In the genomic region with DNA sequence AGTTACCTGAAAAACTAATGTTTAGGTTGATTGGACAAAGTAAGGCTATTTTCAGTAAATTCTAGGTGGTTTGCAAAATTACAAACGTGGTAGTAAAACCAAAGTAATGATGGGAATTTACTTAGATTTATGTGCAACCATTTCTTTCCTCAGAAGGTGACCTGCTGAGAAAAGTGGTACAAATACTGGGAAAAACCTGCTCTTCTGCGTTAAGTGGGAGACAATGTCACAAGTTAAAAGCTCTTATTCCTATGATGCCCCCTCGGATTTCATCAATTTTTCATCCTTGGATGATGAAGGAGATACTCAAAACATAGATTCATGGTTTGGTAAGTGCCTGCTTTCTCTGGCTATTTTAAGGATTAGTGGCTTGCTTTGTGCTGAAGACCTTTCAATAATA, we compare ENCODE assay signal across 25 cellular contexts. TPM values are rescaled to one million over a fixed set of nuclear protein-coding genes. Genes with fewer than 3 reads are reported as not detected.
DNase-seq lines count a peak whose midpoint lies in the region; ATAC-seq, FAIRE-seq and TF ChIP-seq lines count a peak whose summit lies in the region.
"Had no signal": no experiment of that assay in that cellular context is flagged by ENCODE, and none has a peak within 500 bp of the region (broad histone marks: within the 10 kb centered on the region; RNA-seq: fewer than 3 reads in every experiment).

No MANE protein-coding gene starts in this region.

- TF ChIP-seq CTCF in MCF 10A (IDR thresholded peaks at IDR 0.05; ENCODE audit: unreplicated experiment) (no peak), mammary epithelial cell (conservative IDR thresholded peaks at IDR 0.05 in 1 of 2, IDR thresholded peaks at IDR 0.05 in 1 of 2; ENCODE audit: extremely low read depth in 1 of 2, insufficient read depth in 1 of 2, low read depth in 1 of 2, low read length in 2 of 2) (no peak), neural cell (IDR thresholded peaks at IDR 0.05; ENCODE audit: poor library complexity, severe bottlenecking) (no peak), HepG2 (CRISPR knock-in tag; IDR thresholded peaks at IDR 0.05) (no peak)

- in situ Hi-C loops in mammary epithelial cell (cut with MboI; ENCODE audit: low sequenced_read_pairs in 2 of 2) = no loop called here
- in situ Hi-C loops in HepG2 (cut with HindIII; ENCODE audit: extremely low pct_ligation_motif_present, low pct_unique_long_range_greater_than_20kb) = no loop called here

- no peak overlapping the region for H3K4ac ChIP-seq in mesendoderm (ENCODE audit: low read depth, low read length)

- H3K4me1 Mint-ChIP-seq in MCF 10A (ENCODE audit: insufficient read depth, unreplicated experiment) = peaks cover 30% of the 10 kb centered on the region
- H3K4me1 Mint-ChIP-seq: CD14-positive monocyte, GM23338, H9 had no signal

- H3K9me3 Mint-ChIP-seq in MCF 10A (ENCODE audit: unreplicated experiment) = no peaks in the 10 kb centered on the region
- H3K9me3 Mint-ChIP-seq: CD14-positive monocyte; CD4-positive, alpha-beta T cell; CD8-positive, alpha-beta memory T cell; GM23338; H9 had no signal

- no peak overlapping the region for H4K8ac ChIP-seq in mesendoderm (ENCODE audit: low read depth, low read length)

- ATAC-seq in HepG2 = no peak
- ATAC-seq: GM23338, HCT116 had no signal

- H3K36me3 ChIP-seq in mammary epithelial cell (ENCODE audit: insufficient read depth, low read length) (peaks cover 8% of the 10 kb centered on the region), neural cell (ENCODE audit: insufficient read depth, low read length) (no peaks in the 10 kb centered on the region), HepG2 (replicated peaks in 1 of 2; ENCODE audit: control insufficient read depth in 1 of 2, insufficient read depth in 2 of 2, low read length in 2 of 2) (peaks cover 20 to 71% of the 10 kb centered on the region in 2 experiments), mesendoderm (ENCODE audit: control insufficient read depth, insufficient read depth, low read length) (peaks cover 5% of the 10 kb centered on the region)

- POLR2A ChIA-PET in MCF 10A (lab: Yijun Ruan, JAX) = interaction anchor here (0.6 to 1.7 kb wide), 3 partner anchors 10 to 71 kb away, joined by 3 to 5 read pairs (median 3); no protein-coding TSS in a partner anchor
- POLR2A ChIA-PET in HepG2 (lab: Yijun Ruan, JAX) = no interaction called here

- H3K4me3 Mint-ChIP-seq in MCF 10A (ENCODE audit: unreplicated experiment) = no peak overlapping the region
- H3K4me3 Mint-ChIP-seq: CD14-positive monocyte; CD4-positive, alpha-beta T cell; CD8-positive, alpha-beta memory T cell; GM23338; H9 had no signal

- no peaks in the 10 kb centered on the region for H3K27me3 ChIP-seq in mammary epithelial cell (ENCODE audit: insufficient read depth, low read length)
- no peaks in the 10 kb centered on the region for H3K27me3 ChIP-seq in neural cell (ENCODE audit: insufficient read depth, low read depth, low read length)
- H3K27me3 ChIP-seq in HepG2 (ENCODE audit: control insufficient read depth in 1 of 2, insufficient read depth in 2 of 2, low read length in 2 of 2) = no peaks in the 10 kb centered on the region
- H3K27me3 ChIP-seq in mesendoderm (ENCODE audit: insufficient read depth, low read length, poor library complexity) = no peaks in the 10 kb centered on the region
- H3K27me3 ChIP-seq: BE2C; BLaER1 treated with 17β-estradiol and CSF1 and Interleukin-3, amounts not matched to agents 10 nM and 100 nM had no signal

- H3K18ac ChIP-seq in mesendoderm (ENCODE audit: low read length) = no peak overlapping the region

- H3K23ac ChIP-seq in mesendoderm (ENCODE audit: low read length) = no peak overlapping the region

- H3K9me3 ChIP-seq in mammary epithelial cell (replicated peaks; ENCODE audit: insufficient read depth, low read length) = no peaks in the 10 kb centered on the region
- no peaks in the 10 kb centered on the region for H3K9me3 ChIP-seq in neural cell (ENCODE audit: low read length)
- no peaks in the 10 kb centered on the region for H3K9me3 ChIP-seq in HepG2 (ENCODE audit: low read length)
- H3K9me3 ChIP-seq: BE2C; BLaER1 treated with 17β-estradiol and CSF1 and Interleukin-3, amounts not matched to agents 10 nM and 100 nM had no signal

- no peaks in the 10 kb centered on the region for H3K27me3 Mint-ChIP-seq in MCF 10A (ENCODE audit: insufficient read depth, unreplicated experiment)
- H3K27me3 Mint-ChIP-seq: CD4-positive, alpha-beta T cell; CD8-positive, alpha-beta memory T cell had no signal

- H3K4me1 ChIP-seq in mammary epithelial cell (ENCODE audit: insufficient read depth, low read length) (no peaks in the 10 kb centered on the region), HepG2 (ENCODE audit: insufficient read depth, low read length) (no peaks in the 10 kb centered on the region), mesendoderm (ENCODE audit: control insufficient read depth, low read depth, low read length) (no peaks in the 10 kb centered on the region)
- H3K4me1 ChIP-seq: BE2C; BLaER1 treated with 17β-estradiol and CSF1 and Interleukin-3, amounts not matched to agents 10 nM and 100 nM had no signal

- H3K79me2 ChIP-seq in mammary epithelial cell (ENCODE audit: insufficient read depth, low read length) = peaks cover 91% of the 10 kb centered on the region
- peaks cover 16% of the 10 kb centered on the region for H3K79me2 ChIP-seq in neural cell (replicated peaks; ENCODE audit: insufficient read depth, low read length)
- H3K79me2 ChIP-seq in HepG2 (ENCODE audit: insufficient read depth, low read length) = peaks cover 52% of the 10 kb centered on the region
- peaks cover 11% of the 10 kb centered on the region for H3K79me2 ChIP-seq in mesendoderm (ENCODE audit: control insufficient read depth, insufficient read depth, low read length)

- TF ChIP-seq POLR2A in HepG2 (IDR thresholded peaks at IDR 0.05; ENCODE audit: insufficient read depth in 1 of 2, low read depth in 2 of 2, low read length in 2 of 2) = no peak

- H2AFZ ChIP-seq in mammary epithelial cell (ENCODE audit: low read depth, low read length) (no peak overlapping the region), neural cell (ENCODE audit: low read depth, low read length) (no peak overlapping the region), HepG2 (ENCODE audit: low read length) (no peak overlapping the region)
- H2AFZ ChIP-seq: GM23338 had no signal

- TF ChIP-seq EP300 in neural cell (conservative IDR thresholded peaks at IDR 0.05; ENCODE audit: poor library complexity, severe bottlenecking) (peak; percentile 41), HepG2 (IDR thresholded peaks at IDR 0.05; ENCODE audit: low read depth in 2 of 2, low read length in 2 of 2) (no peak), HepG2 (CRISPR knock-in tag; IDR thresholded peaks at IDR 0.05; ENCODE audit: borderline replicate concordance) (no peak)

- no peak overlapping the region for H4K5ac ChIP-seq in mesendoderm (ENCODE audit: low read length)

- H3K79me1 ChIP-seq in mesendoderm (ENCODE audit: low read length) = peaks cover 6% of the 10 kb centered on the region

- H2AK5ac ChIP-seq in mesendoderm (ENCODE audit: low read length) = no peak overlapping the region

- DNase-seq in NCI-H1417 (lab: John Stamatoyannopoulos, UW) = peak in 2 of 3 experiments; percentile 29 to 49
- DNase-seq in NCI-H1417 treated with DMSO at 0.1 percent for 48 hours (lab: John Stamatoyannopoulos, UW) = no peak
- DNase-seq in MCF 10A (ENCODE audit: unreplicated experiment) = no peak
- DNase-seq in mammary epithelial cell = no peak
- no peak for DNase-seq in HepG2 (ENCODE audit: low spot score)
- DNase-seq in mesendoderm = no peak
- DNase-seq: AML-193; BE2C; CD4-positive, alpha-beta T cell; CD8-positive, alpha-beta memory T cell; DMS 273 treated with DMSO at 0.1 percent for 48 hours; DMS79; EL; GDM1; H9 had no signal

- H3K4me2 ChIP-seq in mammary epithelial cell (ENCODE audit: insufficient read depth, low read depth, low read length) = no peak overlapping the region
- peak overlapping the region; percentile 2 for H3K4me2 ChIP-seq in neural cell (ENCODE audit: low read length)
- H3K4me2 ChIP-seq in HepG2 (ENCODE audit: low read depth, low read length) = no peak overlapping the region
- H3K4me2 ChIP-seq in mesendoderm (ENCODE audit: low read length) = no peak overlapping the region
- H3K4me2 ChIP-seq: BLaER1 treated with 17β-estradiol and CSF1 and Interleukin-3, amounts not matched to agents 10 nM and 100 nM; GM23338 had no signal

- CTCF ChIA-PET in MCF 10A (lab: Yijun Ruan, JAX) (interaction anchor here (1.1 kb wide), 1 partner anchor 195 kb away, joined by 4 read pairs; no protein-coding TSS in a partner anchor), mammary epithelial cell (lab: Charles Lee; ENCODE audit: low non-redundant PET) (no interaction called here), HepG2 (lab: Yijun Ruan, JAX; ENCODE audit: low intra/inter-chr PET ratio, low total read pairs) (no interaction called here)

- no TSS peak for BruUV-seq in MCF 10A (replicated peaks; lab: Mats Ljungman, UMichigan)
- no TSS peak for BruUV-seq in mammary epithelial cell (replicated peaks; lab: Mats Ljungman, UMichigan)
- BruUV-seq in HepG2 (replicated peaks; lab: Mats Ljungman, UMichigan) = no TSS peak

- no peaks in the 10 kb centered on the region for H3K9me2 ChIP-seq in neural cell (ENCODE audit: insufficient read depth, low read length)

- no peak overlapping the region for H3K9ac ChIP-seq in mammary epithelial cell (ENCODE audit: insufficient read depth, low read length)
- H3K9ac ChIP-seq in neural cell (ENCODE audit: low read length) = no peak overlapping the region
- no peak overlapping the region for H3K9ac ChIP-seq in HepG2 (ENCODE audit: insufficient read depth, low read depth, low read length)
- H3K9ac ChIP-seq in mesendoderm (ENCODE audit: low read length) = no peak overlapping the region
- H3K9ac ChIP-seq: BLaER1 treated with 17β-estradiol and CSF1 and Interleukin-3, amounts not matched to agents 10 nM and 100 nM had no signal

- intact Hi-C loops in MCF 10A (cut with micrococcal nuclease) = no loop called here
- intact Hi-C loops in mammary epithelial cell (cut with micrococcal nuclease) = no loop called here
- intact Hi-C loops in HepG2 (cut with micrococcal nuclease; ENCODE audit: unreplicated experiment) = no loop called here

- H2BK120ac ChIP-seq in mesendoderm (ENCODE audit: low read depth, low read length) = no peak overlapping the region

- H3F3A ChIP-seq in neural cell (ENCODE audit: insufficient read depth, low read length, poor library complexity, severe bottlenecking) = no peaks in the 10 kb centered on the region

- H3K4me3 ChIP-seq in mammary epithelial cell (replicated peaks in 1 of 3; ENCODE audit: insufficient read depth in 1 of 3, low read depth in 2 of 3, low read length in 3 of 3) = no peak overlapping the region
- peak overlapping the region; percentile 1 for H3K4me3 ChIP-seq in neural cell (ENCODE audit: low read length)
- H3K4me3 ChIP-seq in HepG2 (replicated peaks in 1 of 3; ENCODE audit: insufficient read depth in 1 of 3, low read depth in 2 of 3, low read length in 3 of 3) = no peak overlapping the region
- no peak overlapping the region for H3K4me3 ChIP-seq in mesendoderm (ENCODE audit: low read length)
- H3K4me3 ChIP-seq: BLaER1 treated with 17β-estradiol and CSF1 and Interleukin-3, amounts not matched to agents 10 nM and 100 nM; GM23338 had no signal

- TF ChIP-seq RAD21 in neural cell (conservative IDR thresholded peaks at IDR 0.05) = no peak
- TF ChIP-seq RAD21 in HepG2 (CRISPR knock-in tag; IDR thresholded peaks at IDR 0.05) = no peak

- no peak overlapping the region for H2BK5ac ChIP-seq in mesendoderm (ENCODE audit: low read length)

- peaks cover 15% of the 10 kb centered on the region for H3K36me3 Mint-ChIP-seq in MCF 10A (ENCODE audit: insufficient read depth, unreplicated experiment)
- H3K36me3 Mint-ChIP-seq: CD8-positive, alpha-beta memory T cell had no signal

- dilution Hi-C loops in mammary epithelial cell (cut with HindIII; ENCODE audit: low sequenced_read_pairs) = no loop called here

- no peak overlapping the region for H2BK15ac ChIP-seq in mesendoderm (replicated peaks; ENCODE audit: low read depth)

- no peak for FAIRE-seq in HepG2 (lab: Jason Lieb, UNC)
- FAIRE-seq: A204.1, D721Med, GM12891, GM18507 had no signal

- H3K27ac ChIP-seq in mammary epithelial cell (ENCODE audit: insufficient read depth, low read depth, low read length) (no peak overlapping the region), neural cell (ENCODE audit: low read length) (peak overlapping the region; percentile 3), HepG2 (ENCODE audit: extremely low read length, insufficient read depth, low read length) (no peak overlapping the region), mesendoderm (ENCODE audit: low read depth, low read length) (no peak overlapping the region)
- H3K27ac ChIP-seq: 22Rv1; BLaER1 treated with 17β-estradiol and CSF1 and Interleukin-3, amounts not matched to agents 10 nM and 100 nM had no signal

- peak overlapping the region; percentile 49 for H3K27ac Mint-ChIP-seq in MCF 10A (ENCODE audit: low read depth, unreplicated experiment)
- H3K27ac Mint-ChIP-seq: CD4-positive, alpha-beta T cell; GM23338; H9 had no signal

- H3K56ac ChIP-seq in mesendoderm (ENCODE audit: low read length) = no peak overlapping the region

- 80% methylated on average over 3 of the region's 3 CpGs for WGBS in mammary epithelial cell (ENCODE audit: low coverage, missing lambda C conversion rate)
- 97% methylated on average over 3 of the region's 3 CpGs for WGBS in HepG2 (ENCODE audit: low lambda C conversion rate)
- WGBS in mesendoderm (ENCODE audit: extremely low coverage, insufficient coverage, low lambda C conversion rate) = no CpG with 5 or more reads among the region's 3 CpGs

- H4K20me1 ChIP-seq in mammary epithelial cell (ENCODE audit: insufficient read depth, low read length) (no peaks in the 10 kb centered on the region), neural cell (ENCODE audit: insufficient read depth) (no peaks in the 10 kb centered on the region), HepG2 (ENCODE audit: insufficient read depth, low read length) (no peaks in the 10 kb centered on the region)

RNA-seq across cellular contexts. Expression of gene TPX2, which starts 18.2 kb away (rescaled TPM):
- total RNA-seq in MCF 10A (2022) (45.3 and 79.6 TPM in 2 replicates), mammary epithelial cell (10 to 100 TPM in 1 of 2 donors, 1 to 10 TPM in 1; 9.5 to 74.3 TPM), HepG2 (2016; rRNA removed; fragmentation: Illumina TruSeq; extraction: Trizol) (124 and 190 TPM in 2 replicates)
- polyA plus RNA-seq in mammary epithelial cell (51.2 TPM), neural cell (1.6 and 2.1 TPM in 2 replicates), HepG2 (2011; rRNA removed) (20.0 and 34.3 TPM in 2 replicates)
- polyA minus RNA-seq in mammary epithelial cell (108 TPM), neural cell (6.3 and 8.5 TPM in 2 replicates)
- total RNA-seq in HepG2 (2016; cell fraction: cytosol; rRNA removed; fragmentation: Illumina TruSeq; extraction: Trizol; ENCODE audit: low read depth) = 19.7 and 21.4 TPM in 2 replicates
- 123 and 174 TPM in 2 replicates for total RNA-seq in HepG2 (2016; cell fraction: insoluble cytoplasmic fraction; rRNA removed; fragmentation: Illumina TruSeq; extraction: Trizol)
- total RNA-seq in HepG2 (2016; cell fraction: membrane; rRNA removed; fragmentation: Illumina TruSeq; extraction: Trizol) = 59.2 and 59.7 TPM in 2 replicates
- total RNA-seq in HepG2 (2016; cell fraction: nucleus; rRNA removed; fragmentation: Illumina TruSeq; extraction: Trizol) = 91.9 and 95.0 TPM in 2 replicates
- polyA plus RNA-seq in HepG2 (2011; cell fraction: cytosol; rRNA removed) = 21.1 and 21.9 TPM in 2 replicates
- 16.5 and 21.6 TPM in 2 replicates for polyA plus RNA-seq in HepG2 (2011; cell fraction: nucleus; rRNA removed)
- 28.3 and 61.6 TPM in 2 replicates for polyA plus RNA-seq in HepG2 (2012)
- polyA plus RNA-seq in HepG2 (2016; cell fraction: cytosol; fragmentation: Illumina TruSeq; extraction: Trizol; ENCODE audit: low read depth) = 8.4 and 9.3 TPM in 2 replicates
- polyA plus RNA-seq in HepG2 (2016; cell fraction: insoluble cytoplasmic fraction; fragmentation: Illumina TruSeq; extraction: Trizol; ENCODE audit: low read depth) = 186 and 207 TPM in 2 replicates
- 30.8 and 32.2 TPM in 2 replicates for polyA plus RNA-seq in HepG2 (2016; cell fraction: membrane; fragmentation: Illumina TruSeq; extraction: Trizol; ENCODE audit: low read depth)
- polyA plus RNA-seq in HepG2 (2016; cell fraction: nucleus; fragmentation: Illumina TruSeq; extraction: Trizol; ENCODE audit: insufficient read depth, low read depth) = 122 and 124 TPM in 2 replicates
- 23.1 and 74.5 TPM in 2 replicates for polyA minus RNA-seq in HepG2 (2011; rRNA and poly(A)+ RNA removed; ENCODE audit: low replicate concordance)
- 31.8 and 39.1 TPM in 2 replicates for polyA minus RNA-seq in HepG2 (2011; cell fraction: cytosol; rRNA and poly(A)+ RNA removed)
- polyA minus RNA-seq in HepG2 (2011; cell fraction: nucleus; rRNA and poly(A)+ RNA removed) = 42.3 and 53.4 TPM in 2 replicates
- 119 TPM for polyA plus RNA-seq in mesendoderm (2013, experiment 1 of 2)
- 120 TPM for polyA plus RNA-seq in mesendoderm (2013, experiment 2 of 2)

RNA-seq across cellular contexts. Expression of gene BCL2L1, which starts 34.6 kb away (rescaled TPM):
- total RNA-seq in MCF 10A (2022) (139 and 156 TPM in 2 replicates), mammary epithelial cell (100 to 1,000 TPM; 196 to 212 TPM), HepG2 (2016; rRNA removed; fragmentation: Illumina TruSeq; extraction: Trizol) (164 and 200 TPM in 2 replicates)
- polyA plus RNA-seq in mammary epithelial cell (132 TPM), neural cell (125 and 134 TPM in 2 replicates), HepG2 (2011; rRNA removed) (258 and 259 TPM in 2 replicates)
- polyA minus RNA-seq in mammary epithelial cell (137 TPM), neural cell (140 and 152 TPM in 2 replicates)
- total RNA-seq in HepG2 (2016; cell fraction: cytosol; rRNA removed; fragmentation: Illumina TruSeq; extraction: Trizol; ENCODE audit: low read depth) = 60.9 and 61.0 TPM in 2 replicates
- 169 and 173 TPM in 2 replicates for total RNA-seq in HepG2 (2016; cell fraction: insoluble cytoplasmic fraction; rRNA removed; fragmentation: Illumina TruSeq; extraction: Trizol)
- 190 and 201 TPM in 2 replicates for total RNA-seq in HepG2 (2016; cell fraction: membrane; rRNA removed; fragmentation: Illumina TruSeq; extraction: Trizol)
- 135 and 148 TPM in 2 replicates for total RNA-seq in HepG2 (2016; cell fraction: nucleus; rRNA removed; fragmentation: Illumina TruSeq; extraction: Trizol)
- polyA plus RNA-seq in HepG2 (2011; cell fraction: cytosol; rRNA removed) = 215 and 224 TPM in 2 replicates
- polyA plus RNA-seq in HepG2 (2011; cell fraction: nucleus; rRNA removed) = 123 and 146 TPM in 2 replicates
- polyA plus RNA-seq in HepG2 (2012) = 184 and 192 TPM in 2 replicates
- 77.5 and 91.4 TPM in 2 replicates for polyA plus RNA-seq in HepG2 (2016; cell fraction: cytosol; fragmentation: Illumina TruSeq; extraction: Trizol; ENCODE audit: low read depth)
- polyA plus RNA-seq in HepG2 (2016; cell fraction: insoluble cytoplasmic fraction; fragmentation: Illumina TruSeq; extraction: Trizol; ENCODE audit: low read depth) = 214 and 252 TPM in 2 replicates
- polyA plus RNA-seq in HepG2 (2016; cell fraction: membrane; fragmentation: Illumina TruSeq; extraction: Trizol; ENCODE audit: low read depth) = 208 and 211 TPM in 2 replicates
- polyA plus RNA-seq in HepG2 (2016; cell fraction: nucleus; fragmentation: Illumina TruSeq; extraction: Trizol; ENCODE audit: insufficient read depth, low read depth) = 168 and 174 TPM in 2 replicates
- polyA minus RNA-seq in HepG2 (2011; rRNA and poly(A)+ RNA removed; ENCODE audit: low replicate concordance) = 34.8 and 259 TPM in 2 replicates
- 124 TPM in 2 replicates for polyA minus RNA-seq in HepG2 (2011; cell fraction: cytosol; rRNA and poly(A)+ RNA removed)
- 215 and 221 TPM in 2 replicates for polyA minus RNA-seq in HepG2 (2011; cell fraction: nucleus; rRNA and poly(A)+ RNA removed)
- 41.9 TPM for polyA plus RNA-seq in mesendoderm (2013, experiment 1 of 2)
- polyA plus RNA-seq in mesendoderm (2013, experiment 2 of 2) = 43.7 TPM

Comparison
In these comparisons a context has a peak if more than half of its experiments do, and no peak if none do; other contexts are left out.
1. DNase-seq: peak in NCI-H1417 (2 of 3); none in NCI-H1417 treated with DMSO at 0.1 percent for 48 hours (single experiment), MCF 10A (single experiment), mammary epithelial cell (single experiment), HepG2 (single experiment) and mesendoderm (single experiment).